19 cellular contexts compared by ENCODE assay signal in genomic region chr7:2587713-2588112, GRCh38. TPM values are rescaled to one million over a fixed set of nuclear protein-coding genes. Genes with fewer than 3 reads are reported as not detected.
A peak's percentile ranks its signal among the peaks of the same experiment; 100 is the strongest.
DNase-seq lines count a peak whose midpoint lies in the region; ATAC-seq, FAIRE-seq and TF ChIP-seq lines count a peak whose summit lies in the region.
"Had no signal": no experiment of that assay in that cellular context is flagged by ENCODE, and none has a peak within 500 bp of the region (broad histone marks: within the 10 kb centered on the region; RNA-seq: fewer than 3 reads in every experiment).

No MANE protein-coding gene starts in this region.

- intact Hi-C loops in lower lobe of right lung (cut with DNase I) = no loop called here
- intact Hi-C loops in left ventricle myocardium inferior (cut with micrococcal nuclease) = no loop called here
- intact Hi-C loops in upper lobe of right lung (cut with DNase I) = no loop called here

- no peak overlapping the region for H3K4ac ChIP-seq in H1 (replicated peaks; ENCODE audit: insufficient read length, low read depth, low read length)

- CTCF ChIA-PET in H1 (lab: Charles Lee; ENCODE audit: partially characterized antibody) = interaction anchor here (2.3 to 2.4 kb wide), 2 partner anchors 18 to 122 kb away, joined by 6 to 7 read pairs; no protein-coding TSS in a partner anchor

- H3K18ac ChIP-seq in H1 (ENCODE audit: extremely low read depth, low read length) = no peak overlapping the region

- POLR2A ChIA-PET in H1 (lab: Charles Lee; ENCODE audit: partially characterized antibody) = no interaction called here

- H3K4me3 ChIP-seq in H1 (ENCODE audit: extremely low read depth in 1 of 4, insufficient read depth in 2 of 4, low read depth in 3 of 4, low read length in 4 of 4) (no peak overlapping the region), lower lobe of right lung (no peak overlapping the region), osteoblast (ENCODE audit: insufficient read depth, low read length) (no peak overlapping the region), left ventricle myocardium inferior (no peak overlapping the region), upper lobe of right lung (no peak overlapping the region)
- H3K4me3 ChIP-seq: BLaER1, GM23248 had no signal

- H3K4me2 ChIP-seq in H1 (ENCODE audit: insufficient read depth in 1 of 2, low read depth in 2 of 2, low read length in 2 of 2) = no peak overlapping the region
- no peak overlapping the region for H3K4me2 ChIP-seq in osteoblast (ENCODE audit: insufficient read depth, low read length)

- TF ChIP-seq POLR2A in H1 (IDR thresholded peaks at IDR 0.05; ENCODE audit: control extremely low read depth in 1 of 2, low read depth in 2 of 2, low read length in 2 of 2) (no peak), GM18505 (IDR thresholded peaks at IDR 0.05; ENCODE audit: borderline replicate concordance, extremely low read depth, insufficient read depth, insufficient read length) (no peak)

- H3K36me3 ChIP-seq in H1 (ENCODE audit: control insufficient read depth in 2 of 4, insufficient read depth in 4 of 4, low read length in 3 of 4) = no peaks in the 10 kb centered on the region
- peaks cover 72% of the 10 kb centered on the region for H3K36me3 ChIP-seq in lower lobe of right lung
- peaks cover 22% of the 10 kb centered on the region for H3K36me3 ChIP-seq in osteoblast (ENCODE audit: insufficient read depth, low read length)
- H3K36me3 ChIP-seq in left ventricle myocardium inferior = peaks cover 59% of the 10 kb centered on the region
- H3K36me3 ChIP-seq in upper lobe of right lung = peaks cover 32% of the 10 kb centered on the region

- no peak overlapping the region for H2BK120ac ChIP-seq in H1 (replicated peaks; ENCODE audit: low read depth, low read length)

- H2BK12ac ChIP-seq in H1 (ENCODE audit: low read depth, low read length) = no peak overlapping the region

- no peak overlapping the region for H3K14ac ChIP-seq in H1 (ENCODE audit: insufficient read length)

- H2AFZ ChIP-seq in H1 (ENCODE audit: low read length) (no peak overlapping the region), osteoblast (ENCODE audit: low read length) (no peak overlapping the region)
- H2AFZ ChIP-seq: GM23248 had no signal

- 0 out of 2 replicates have a peak overlapping the region, but pooled peaks have one; percentile 35 for H2BK5ac ChIP-seq in H1 (ENCODE audit: low read depth, low read length)

- H2BK20ac ChIP-seq in H1 (ENCODE audit: low read length) = no peak overlapping the region

- H3K27ac ChIP-seq in H1 (ENCODE audit: low read depth, low read length) = no peak overlapping the region
- H3K27ac ChIP-seq in lower lobe of right lung = no peak overlapping the region
- H3K27ac ChIP-seq in osteoblast (ENCODE audit: low read depth, low read length) = no peak overlapping the region
- no peak overlapping the region for H3K27ac ChIP-seq in left ventricle myocardium inferior (replicated peaks)
- H3K27ac ChIP-seq in upper lobe of right lung = no peak overlapping the region
- H3K27ac ChIP-seq: BLaER1, C4-2B, GM23248 had no signal

- no peak for FAIRE-seq in H1 (lab: Jason Lieb, UNC)
- FAIRE-seq: G401.6, GM12892, GM19239 had no signal

- no peak overlapping the region for H3K9ac ChIP-seq in H1 (replicated peaks in 1 of 4; ENCODE audit: extremely low read depth in 1 of 4, low read depth in 3 of 4, low read length in 3 of 4)
- H3K9ac ChIP-seq: BLaER1, GM23248 had no signal

- H3K79me1 ChIP-seq in H1 (ENCODE audit: low read depth, low read length) = no peaks in the 10 kb centered on the region

- H4K5ac ChIP-seq in H1 (ENCODE audit: insufficient read length, low read depth, low read length) = no peak overlapping the region

- H4K20me1 ChIP-seq in H1 (replicated peaks in 1 of 2; ENCODE audit: control insufficient read depth in 1 of 2, insufficient read depth in 2 of 2, low read length in 2 of 2) (no peaks in the 10 kb centered on the region), osteoblast (ENCODE audit: insufficient read depth, low read length) (no peaks in the 10 kb centered on the region)

- H3K79me2 ChIP-seq in H1 (ENCODE audit: control insufficient read depth in 1 of 2, insufficient read depth in 2 of 2, low read length in 2 of 2) = no peaks in the 10 kb centered on the region
- no peaks in the 10 kb centered on the region for H3K79me2 ChIP-seq in osteoblast (ENCODE audit: insufficient read depth, low read length)

- DNase-seq in H1 (ENCODE audit: low read depth in 1 of 2, low spot score in 2 of 2) (no peak), lower lobe of right lung (no peak), osteoblast (ENCODE audit: insufficient read length, low spot score, missing footprints) (peak; percentile 75), left ventricle myocardium inferior (no peak), upper lobe of right lung (no peak)
- DNase-seq: Caco-2; CD4-positive, CD25-positive, alpha-beta regulatory T cell; CD8-positive, alpha-beta T cell; DMS153; DND-41; GM23248; H9 had no signal

- H3K23me2 ChIP-seq in H1 (ENCODE audit: low read depth, low read length) = no peaks in the 10 kb centered on the region; the same call in 1 of the 2 replicates

- ATAC-seq in lower lobe of right lung (peak; percentile 12 to 18), GM18505 (IDR thresholded peaks at IDR 0.05; ENCODE audit: unreplicated experiment) (no peak), upper lobe of right lung (no peak)
- ATAC-seq: CD8-positive, alpha-beta T cell; HCT116 had no signal

- H2BK15ac ChIP-seq in H1 (ENCODE audit: low read length) = no peak overlapping the region

- H3K4me1 ChIP-seq in H1 (replicated peaks in 1 of 4; ENCODE audit: control insufficient read depth in 3 of 4, insufficient read depth in 4 of 4, low read length in 3 of 4) (peaks cover 0 to 11% (median 3%) of the 10 kb centered on the region in 4 experiments; a peak in 3 of 7 replicates), lower lobe of right lung (no peaks in the 10 kb centered on the region), osteoblast (ENCODE audit: insufficient read depth, low read length) (no peaks in the 10 kb centered on the region), left ventricle myocardium inferior (no peaks in the 10 kb centered on the region), upper lobe of right lung (no peaks in the 10 kb centered on the region)
- H3K4me1 ChIP-seq: Caco-2 had no signal

- no peak overlapping the region for H2AK5ac ChIP-seq in H1 (ENCODE audit: low read depth, low read length)

- 96% methylated on average over 21 of the region's 21 CpGs; no CpG with 5 or more reads in 1 of the 2 experiments for WGBS in H1 (ENCODE audit: extremely low coverage in 1 of 2, insufficient coverage in 1 of 2, insufficient read length in 1 of 2, insufficient replicate concordance in 2 of 2, low coverage in 1 of 2, low lambda C conversion rate in 2 of 2, missing lambda C conversion rate in 1 of 2), 2 experiments

- H4K91ac ChIP-seq in H1 (replicated peaks; ENCODE audit: insufficient read length, low read length) = no peak overlapping the region

- no peak overlapping the region for H4K8ac ChIP-seq in H1 (ENCODE audit: extremely low read depth, insufficient read depth, low read length)

- no peak for TF ChIP-seq RAD21 in H1 (IDR thresholded peaks at IDR 0.05 in 1 of 2, conservative IDR thresholded peaks at IDR 0.05 in 1 of 2; ENCODE audit: low read depth in 2 of 2, low read length in 2 of 2)

- no peak overlapping the region for H3K23ac ChIP-seq in H1 (ENCODE audit: insufficient read length)

- H3K9me3 ChIP-seq in H1 (ENCODE audit: insufficient read depth in 2 of 2, low read depth in 1 of 2, low read length in 1 of 2) = no peaks in the 10 kb centered on the region
- no peaks in the 10 kb centered on the region for H3K9me3 ChIP-seq in lower lobe of right lung
- no peaks in the 10 kb centered on the region for H3K9me3 ChIP-seq in osteoblast (ENCODE audit: low read depth, low read length)
- no peaks in the 10 kb centered on the region for H3K9me3 ChIP-seq in left ventricle myocardium inferior (replicated peaks)
- H3K9me3 ChIP-seq in upper lobe of right lung = no peaks in the 10 kb centered on the region
- H3K9me3 ChIP-seq: BLaER1, Caco-2 had no signal

- H3K27me3 ChIP-seq in H1 (replicated peaks in 1 of 4; ENCODE audit: control insufficient read depth in 3 of 4, extremely low read depth in 1 of 4, insufficient read depth in 3 of 4, low read length in 3 of 4) (no peaks in the 10 kb centered on the region), lower lobe of right lung (ENCODE audit: low read depth) (no peaks in the 10 kb centered on the region), osteoblast (ENCODE audit: insufficient read depth, low read length) (no peaks in the 10 kb centered on the region), left ventricle myocardium inferior (ENCODE audit: low read depth) (no peaks in the 10 kb centered on the region), upper lobe of right lung (no peaks in the 10 kb centered on the region)
- H3K27me3 ChIP-seq: BLaER1 had no signal

- no peak for TF ChIP-seq EP300 in H1 (IDR thresholded peaks at IDR 0.05; ENCODE audit: borderline replicate concordance in 1 of 2, low read depth in 2 of 2, low read length in 2 of 2)

- H3K56ac ChIP-seq in H1 (replicated peaks; ENCODE audit: insufficient read length, low read depth, low read length) = no peak overlapping the region

- TF ChIP-seq CTCF in H1 (IDR thresholded peaks at IDR 0.05; ENCODE audit: control extremely low read depth in 1 of 3, insufficient read depth in 1 of 3, low read depth in 1 of 3, low read length in 3 of 3) = no peak
- no peak for TF ChIP-seq CTCF in lower lobe of right lung (IDR thresholded peaks at IDR 0.05)
- TF ChIP-seq CTCF in osteoblast (IDR thresholded peaks at IDR 0.05; ENCODE audit: extremely low read depth, low read depth, low read length) = no peak
- TF ChIP-seq CTCF in left ventricle myocardium inferior (IDR thresholded peaks at IDR 0.05; ENCODE audit: borderline replicate concordance) = no peak
- no peak for TF ChIP-seq CTCF in upper lobe of right lung (IDR thresholded peaks at IDR 0.05)

RNA-seq across cellular contexts. Expression of gene IQCE, which starts 28.9 kb away (rescaled TPM):
- 4.9 and 5.7 TPM in 2 replicates for total RNA-seq in H1 (2021; fragmentation: NEBNext Ultra II Directional; extraction: Animal tissue kit (Norgen Biotek cat#: 25700))
- polyA plus RNA-seq in H1 (2011; rRNA removed) = 2.2 and 3.1 TPM in 2 replicates
- polyA plus RNA-seq in H1 (2011; cell fraction: cytosol; rRNA removed) = 3.1 TPM
- 7.4 TPM for polyA plus RNA-seq in H1 (2011; cell fraction: nucleus; rRNA removed)
- polyA plus RNA-seq in H1 (2012, experiment 1 of 2) = 3.0 to 4.0 TPM (median 3.7 TPM) in 4 replicates
- polyA plus RNA-seq in H1 (2012, experiment 2 of 2) = 2.0 TPM
- 2.6 TPM for polyA plus RNA-seq in H1 (2013, experiment 1 of 2)
- 2.5 TPM for polyA plus RNA-seq in H1 (2013, experiment 2 of 2)
- polyA minus RNA-seq in H1 (2011; rRNA and poly(A)+ RNA removed) = 2.8 and 3.1 TPM in 2 replicates
- 2.8 TPM for polyA minus RNA-seq in H1 (2011; cell fraction: cytosol; rRNA and poly(A)+ RNA removed)
- 6.4 TPM for polyA minus RNA-seq in H1 (2011; cell fraction: nucleus; rRNA and poly(A)+ RNA removed)
- total RNA-seq in lower lobe of right lung (32.0 TPM), osteoblast (15.3 and 18.8 TPM in 2 replicates), left ventricle myocardium inferior (11.5 TPM), upper lobe of right lung (22.2 TPM)

RNA-seq across cellular contexts. Expression of gene BRAT1, which starts 32.4 kb away (rescaled TPM):
- 42.3 and 45.2 TPM in 2 replicates for total RNA-seq in H1 (2021; fragmentation: NEBNext Ultra II Directional; extraction: Animal tissue kit (Norgen Biotek cat#: 25700))
- polyA plus RNA-seq in H1 (2011; rRNA removed) = 36.8 and 60.5 TPM in 2 replicates
- polyA plus RNA-seq in H1 (2011; cell fraction: cytosol; rRNA removed) = 40.8 TPM
- 163 TPM for polyA plus RNA-seq in H1 (2011; cell fraction: nucleus; rRNA removed)
- 30.5 to 38.9 TPM (median 37.6 TPM) in 4 replicates for polyA plus RNA-seq in H1 (2012, experiment 1 of 2)
- polyA plus RNA-seq in H1 (2012, experiment 2 of 2) = 34.5 TPM
- polyA plus RNA-seq in H1 (2013, experiment 1 of 2) = 25.6 TPM
- 21.6 TPM for polyA plus RNA-seq in H1 (2013, experiment 2 of 2)
- 10.4 and 12.6 TPM in 2 replicates for polyA minus RNA-seq in H1 (2011; rRNA and poly(A)+ RNA removed)
- polyA minus RNA-seq in H1 (2011; cell fraction: cytosol; rRNA and poly(A)+ RNA removed) = 21.5 TPM
- 25.1 TPM for polyA minus RNA-seq in H1 (2011; cell fraction: nucleus; rRNA and poly(A)+ RNA removed)
- 24.4 TPM for total RNA-seq in lower lobe of right lung
- 23.9 and 28.2 TPM in 2 replicates for total RNA-seq in osteoblast
- 13.7 TPM for total RNA-seq in left ventricle myocardium inferior
- total RNA-seq in upper lobe of right lung = 24.1 TPM

RNA-seq across cellular contexts. Expression of gene TTYH3, which starts 44.1 kb away (rescaled TPM):
- 169 and 172 TPM in 2 replicates for total RNA-seq in H1 (2021; fragmentation: NEBNext Ultra II Directional; extraction: Animal tissue kit (Norgen Biotek cat#: 25700))
- 66.2 and 122 TPM in 2 replicates for polyA plus RNA-seq in H1 (2011; rRNA removed)
- polyA plus RNA-seq in H1 (2011; cell fraction: cytosol; rRNA removed) = 46.4 TPM
- 147 TPM for polyA plus RNA-seq in H1 (2011; cell fraction: nucleus; rRNA removed)
- polyA plus RNA-seq in H1 (2012, experiment 1 of 2) = 68.1 to 127 TPM (median 115 TPM) in 4 replicates
- 102 TPM for polyA plus RNA-seq in H1 (2012, experiment 2 of 2)
- 175 TPM for polyA plus RNA-seq in H1 (2013, experiment 1 of 2)
- polyA plus RNA-seq in H1 (2013, experiment 2 of 2) = 184 TPM
- 41.7 and 42.6 TPM in 2 replicates for polyA minus RNA-seq in H1 (2011; rRNA and poly(A)+ RNA removed)
- polyA minus RNA-seq in H1 (2011; cell fraction: cytosol; rRNA and poly(A)+ RNA removed) = 87.8 TPM
- polyA minus RNA-seq in H1 (2011; cell fraction: nucleus; rRNA and poly(A)+ RNA removed) = 79.3 TPM
- total RNA-seq in lower lobe of right lung (51.7 TPM), osteoblast (28.3 and 29.0 TPM in 2 replicates), left ventricle myocardium inferior (10.9 TPM), upper lobe of right lung (48.8 TPM)

Comparison
In these comparisons a context has a peak if more than half of its experiments do, and no peak if none do; other contexts are left out.
1. ATAC-seq: peak in lower lobe of right lung (2 of 2); none in GM18505 (single experiment) and upper lobe of right lung (single experiment).